In the genomic region with DNA sequence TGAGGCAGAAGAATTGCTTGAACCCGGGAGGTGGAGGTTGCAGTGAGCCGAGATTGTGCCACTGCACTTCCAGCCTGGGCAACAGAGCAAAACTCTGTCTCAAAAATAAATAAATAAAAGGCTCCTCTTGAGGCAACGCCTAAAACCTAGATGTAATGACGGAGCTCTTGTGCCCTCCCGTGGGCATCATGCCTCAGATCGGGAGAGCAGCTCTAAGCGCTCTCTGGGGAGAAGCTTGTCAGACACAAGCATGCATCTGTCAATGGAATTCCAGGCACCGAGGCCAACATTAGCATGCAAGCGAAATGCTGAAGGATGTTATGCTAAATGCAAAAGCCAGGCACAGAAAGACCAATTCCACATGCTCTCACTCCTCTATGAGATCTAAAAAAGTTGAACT, we compare ENCODE assay signal across 8 cellular contexts. TPM values are rescaled to one million over a fixed set of nuclear protein-coding genes. Genes with fewer than 3 reads are reported as not detected.
DNase-seq lines count a peak whose midpoint lies in the region; ATAC-seq and TF ChIP-seq lines count a peak whose summit lies in the region.

No MANE protein-coding gene starts in this region.

- no peaks in the 10 kb centered on the region for H3K36me3 Mint-ChIP-seq in activated CD4-positive, alpha-beta T cell treated with anti-CD3 and anti-CD28 coated beads, Interleukin-2, amount 10 ng/mL, durations not matched to agents 7 days and 5 days (ENCODE audit: low read depth)
- H3K36me3 Mint-ChIP-seq in nephron progenitor cell (ENCODE audit: low read depth) = peaks cover 4% of the 10 kb centered on the region

- WGBS in right cardiac atrium = 21% methylated on average over 9 of the region's 9 CpGs

- H3K27me3 ChIP-seq in right cardiac atrium (ENCODE audit: control insufficient read depth, insufficient read depth) = no peaks in the 10 kb centered on the region

- CTCF ChIA-PET in activated CD4-positive, alpha-beta T cell treated with anti-CD3 and anti-CD28 coated beads, Interleukin-2, amount 10 ng/mL, durations not matched to agents 7 days and 5 days (lab: Charles Lee) = no interaction called here

- peaks cover 6% of the 10 kb centered on the region for H3K27me3 Mint-ChIP-seq in activated CD4-positive, alpha-beta T cell treated with anti-CD3 and anti-CD28 coated beads, Interleukin-2, amount 10 ng/mL, durations not matched to agents 7 days and 5 days
- H3K27me3 Mint-ChIP-seq in nephron progenitor cell (ENCODE audit: low read depth, poor library complexity) = peaks cover 37% of the 10 kb centered on the region

- no peaks in the 10 kb centered on the region for H3K9me3 ChIP-seq in right cardiac atrium (ENCODE audit: control insufficient read depth, low read length)

- POLR2A ChIA-PET in activated CD4-positive, alpha-beta T cell treated with anti-CD3 and anti-CD28 coated beads, Interleukin-2, amount 10 ng/mL, durations not matched to agents 7 days and 5 days (lab: Charles Lee) = interaction anchor here (0.6 kb wide), 1 partner anchor 31 kb away, joined by 3 read pairs; no protein-coding TSS in a partner anchor

- H3K27ac ChIP-seq in VCaP (no peak overlapping the region), right cardiac atrium (ENCODE audit: low read length) (no peak overlapping the region)

- peaks cover 6% of the 10 kb centered on the region for H3K9me3 Mint-ChIP-seq in activated CD4-positive, alpha-beta T cell treated with anti-CD3 and anti-CD28 coated beads, Interleukin-2, amount 10 ng/mL, durations not matched to agents 7 days and 5 days
- H3K9me3 Mint-ChIP-seq in nephron progenitor cell = peaks cover 19% of the 10 kb centered on the region

- intact Hi-C loops in right cardiac atrium (cut with DNase I) = loop anchor here in 3 of 4 donors (1.0 to 10.0 kb wide), 3 partner anchors 120 to 124 kb away; no protein-coding TSS in a partner anchor

- DNase-seq in DMS53 treated with DMSO at 0.1 percent for 48 hours (lab: John Stamatoyannopoulos, UW; ENCODE audit: unreplicated experiment) = peak; percentile 77
- DNase-seq in NCI-H2081 treated with DMSO at 0.1 percent for 48 hours (lab: John Stamatoyannopoulos, UW) = peak; percentile 63
- DNase-seq in right cardiac atrium = peak; percentile 30 to 66 (median 65)
- DNase-seq in activated CD4-positive, alpha-beta T cell treated with anti-CD3 and anti-CD28 coated beads, Interleukin-2, amount 10 ng/mL, durations not matched to agents 7 days and 5 days = no peak
- no peak for DNase-seq in nephron progenitor cell

- TF ChIP-seq CTCF in VCaP (conservative IDR thresholded peaks at IDR 0.05) (peak; percentile 73), nephron progenitor cell (IDR thresholded peaks at IDR 0.05) (no peak)

- H3K4me1 Mint-ChIP-seq in activated CD4-positive, alpha-beta T cell treated with anti-CD3 and anti-CD28 coated beads, Interleukin-2, amount 10 ng/mL, durations not matched to agents 7 days and 5 days = no peaks in the 10 kb centered on the region
- H3K4me1 Mint-ChIP-seq in nephron progenitor cell = peaks cover 7% of the 10 kb centered on the region

- no peak overlapping the region for H3K4me3 Mint-ChIP-seq in activated CD4-positive, alpha-beta T cell treated with anti-CD3 and anti-CD28 coated beads, Interleukin-2, amount 10 ng/mL, durations not matched to agents 7 days and 5 days
- H3K4me3 Mint-ChIP-seq in nephron progenitor cell = no peak overlapping the region

- peak; percentile 54 to 81 for ATAC-seq in right cardiac atrium
- ATAC-seq in HG03097 (IDR thresholded peaks at IDR 0.05; ENCODE audit: low FRiP score, unreplicated experiment) = no peak
- ATAC-seq in HG03571 (IDR thresholded peaks at IDR 0.05; ENCODE audit: unreplicated experiment) = no peak

- no peaks in the 10 kb centered on the region for H3K4me1 ChIP-seq in right cardiac atrium (ENCODE audit: control insufficient read depth, insufficient read depth, low read length)

- no peak overlapping the region for H3K27ac Mint-ChIP-seq in activated CD4-positive, alpha-beta T cell treated with anti-CD3 and anti-CD28 coated beads, Interleukin-2, amount 10 ng/mL, durations not matched to agents 7 days and 5 days
- no peak overlapping the region for H3K27ac Mint-ChIP-seq in nephron progenitor cell

- H3K4me3 ChIP-seq in right cardiac atrium (ENCODE audit: low read length) = no peak overlapping the region

RNA-seq across cellular contexts. Expression of gene MRI1, which starts 45.6 kb away (rescaled TPM):
- 10 to 100 TPM; 14.9 to 21.2 (median 16.8) TPM for total RNA-seq in right cardiac atrium
- polyA plus RNA-seq in right cardiac atrium = 11.2 TPM
- total RNA-seq in activated CD4-positive, alpha-beta T cell treated with anti-CD3 and anti-CD28 coated beads, Interleukin-2, amount 10 ng/mL, durations not matched to agents 7 days and 5 days = 10 to 100 TPM; 46.2 to 46.6 TPM

RNA-seq across cellular contexts. Expression of gene C19orf53, which starts 55.5 kb away (rescaled TPM):
- 100 to 1,000 TPM in 3 of 4 donors, 10 to 100 TPM in 1; 91.3 to 121 (median 104) TPM for total RNA-seq in right cardiac atrium
- polyA plus RNA-seq in right cardiac atrium = 233 TPM
- 10 to 100 TPM; 91.3 to 92.5 TPM for total RNA-seq in activated CD4-positive, alpha-beta T cell treated with anti-CD3 and anti-CD28 coated beads, Interleukin-2, amount 10 ng/mL, durations not matched to agents 7 days and 5 days

Comparison
In these comparisons a context has a peak if more than half of its experiments do, and no peak if none do; other contexts are left out.
1. DNase-seq: peak in DMS53 treated with DMSO at 0.1 percent for 48 hours (single experiment), NCI-H2081 treated with DMSO at 0.1 percent for 48 hours (single experiment) and right cardiac atrium (3 of 3); none in activated CD4-positive, alpha-beta T cell treated with anti-CD3 and anti-CD28 coated beads, Interleukin-2, amount 10 ng/mL, durations not matched to agents 7 days and 5 days (single experiment) and nephron progenitor cell (single experiment).
2. ATAC-seq: peak in right cardiac atrium (2 of 2); none in HG03097 (single experiment) and HG03571 (single experiment).